21 cellular contexts compared by ENCODE assay signal in genomic region chr3:193885832-193886231, GRCh38.
DNase-seq lines count a peak whose midpoint lies in the region; ATAC-seq and TF ChIP-seq lines count a peak whose summit lies in the region.
"Had no signal": no experiment of that assay in that cellular context is flagged by ENCODE, and none has a peak within 500 bp of the region (broad histone marks: within the 10 kb centered on the region; RNA-seq: fewer than 3 reads in every experiment).

No MANE protein-coding gene starts in this region.

- TF ChIP-seq CTCF in lower lobe of right lung (IDR thresholded peaks at IDR 0.05) (no peak), GM20000 (IDR thresholded peaks at IDR 0.05; ENCODE audit: extremely low read depth, missing control alignments) (no peak)

- H3K36me3 ChIP-seq in lower lobe of right lung, result no peaks in the 10 kb centered on the region
- H3K36me3 ChIP-seq: BLaER1 treated with 17β-estradiol and CSF1 and Interleukin-3, amounts not matched to agents 10 nM and 100 nM; ovary had no signal

- intact Hi-C loops in lower lobe of right lung (cut with DNase I), result no loop called here

- in situ Hi-C loops in Caki2 (cut with HindIII; ENCODE audit: low pct_unique_long_range_greater_than_20kb, low sequenced_read_pairs), result no loop called here

- H3K9me3 ChIP-seq in lower lobe of right lung, result no peaks in the 10 kb centered on the region
- H3K9me3 ChIP-seq: ovary, testis had no signal

- peak; percentile 89 for DNase-seq in Caki2 (ENCODE audit: low read depth)
- DNase-seq in NCI-H69 (lab: John Stamatoyannopoulos, UW), result peak; percentile 26
- DNase-seq in dermis blood vessel endothelial cell, result peak; percentile 53
- peak; percentile 67 for DNase-seq in lower lobe of right lung
- DNase-seq in NCI-H226, result no peak
- DNase-seq in EL, result no peak
- no peak for DNase-seq in GM20000 (ENCODE audit: low spot score)
- DNase-seq: ACHN; activated CD4-positive, alpha-beta T cell treated with anti-CD3 and anti-CD28 coated beads, Interleukin-2, amount 10 ng/mL, durations not matched to agents 24 days and 14 days; activated naive CD8-positive, alpha-beta T cell treated with anti-CD3 and anti-CD28 coated beads for 36 hours; KG1; naive thymus-derived CD8-positive, alpha-beta T cell; NCI-H1048; NCI-H2029; ovary; testis had no signal

- no peak overlapping the region for H3K27ac ChIP-seq in lower lobe of right lung
- H3K27ac ChIP-seq: BLaER1 treated with 17β-estradiol and CSF1 and Interleukin-3, amounts not matched to agents 10 nM and 100 nM; ovary; testis had no signal

- no peak overlapping the region for H3K4me3 ChIP-seq in lower lobe of right lung
- H3K4me3 ChIP-seq: BLaER1 treated with 17β-estradiol and CSF1 and Interleukin-3, amounts not matched to agents 10 nM and 100 nM; GM23338; ovary; testis had no signal

- H3K27me3 ChIP-seq in lower lobe of right lung (ENCODE audit: low read depth), result no peaks in the 10 kb centered on the region
- H3K27me3 ChIP-seq: BLaER1 treated with 17β-estradiol and CSF1 and Interleukin-3, amounts not matched to agents 10 nM and 100 nM; ovary; testis had no signal

- ATAC-seq in lower lobe of right lung (peak; percentile 78 to 80), GM19395 (IDR thresholded peaks at IDR 0.05; ENCODE audit: unreplicated experiment) (no peak)
- ATAC-seq: GM23338; naive thymus-derived CD8-positive, alpha-beta T cell; Right ventricle myocardium inferior; stimulated activated memory B cell treated with anti-CD40 and anti-IgM and Interleukin-4, amounts not matched to agents 10 μg/mL and 1 μg/mL and 100 μg/mL, for 72 hours had no signal

- H3K4me1 ChIP-seq in lower lobe of right lung, result no peaks in the 10 kb centered on the region
- H3K4me1 ChIP-seq: testis had no signal

Comparison
In these comparisons a context has a peak if more than half of its experiments do, and no peak if none do; other contexts are left out.
1. DNase-seq: peak in Caki2 (single experiment), NCI-H69 (single experiment), dermis blood vessel endothelial cell (single experiment) and lower lobe of right lung (single experiment); none in NCI-H226 (single experiment), EL (single experiment) and GM20000 (single experiment).